ENCODE assay signal across 31 cellular contexts in the genomic region with DNA sequence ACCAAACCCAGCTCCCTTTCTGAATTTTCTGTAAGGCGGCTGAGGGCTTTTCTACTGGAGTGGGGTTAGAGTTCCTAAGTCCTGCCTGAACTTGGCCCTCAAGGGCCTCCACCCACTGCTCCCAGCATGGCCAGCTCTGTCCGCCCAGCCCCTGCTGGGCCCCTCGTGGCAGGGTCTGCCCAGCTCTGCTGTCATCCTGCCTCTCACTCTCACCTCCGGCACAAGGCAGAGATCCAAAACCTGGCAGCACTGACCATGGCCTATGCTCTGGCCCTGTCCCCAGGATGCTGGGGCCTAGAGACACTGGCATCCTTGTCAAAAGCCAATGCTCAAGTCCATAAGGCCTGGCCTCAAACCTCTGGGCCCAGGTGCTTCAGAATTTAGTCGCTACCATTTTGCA.
"Had no signal": no experiment of that assay in that cellular context is flagged by ENCODE, and none has a peak within 500 bp of the region (broad histone marks: within the 10 kb centered on the region; RNA-seq: fewer than 3 reads in every experiment).

No MANE protein-coding gene starts in this region.

- H3K9me3 ChIP-seq: ascending aorta had no signal

- DNase-seq: activated CD4-positive, alpha-beta T cell treated with anti-CD3 and anti-CD28 coated beads for 1 hour; activated CD4-positive, alpha-beta T cell treated with anti-CD3 and anti-CD28 coated beads for 48 hours; activated CD4-positive, alpha-beta T cell treated with anti-CD3 and anti-CD28 coated beads, Interleukin-2, amount 50 U/mL, for 4 hours; activated CD4-positive, CD25-positive, alpha-beta regulatory T cell; activated CD8-positive, alpha-beta T cell treated with anti-CD3 and anti-CD28 coated beads for 36 hours; activated effector memory CD4-positive, alpha-beta T cell treated with anti-CD3 and anti-CD28 coated beads, Interleukin-2, amount 50 U/mL, for 16 hours; activated naive CD4-positive, alpha-beta T cell; activated naive CD8-positive, alpha-beta T cell treated with anti-CD3 and anti-CD28 coated beads, Interleukin-2, amount 10 ng/mL, durations not matched to agents 7 days and 5 days; activated T-cell treated with anti-CD3 and anti-CD28 coated beads, Interleukin-2, amount 50 U/mL, for 1 hour; activated T-cell treated with anti-CD3 and anti-CD28 coated beads, Interleukin-2, amount 50 U/mL, for 72 hours; amygdala; NCI-H1092 treated with DMSO at 0.1 percent for 48 hours; NCI-H1417; NCI-H146; NCI-H187; NCI-H2029 treated with DMSO at 0.1 percent for 48 hours; NCI-H2107; NCI-H2171; NCI-H510A; NCI-H526; NCI-H748 treated with DMSO at 0.1 percent for 48 hours; NK-92 treated with Interleukin-12 subunit alpha and Interleukin-12 subunit beta, amount 100 ng/mL, for 24 hours; OCI-M1; SW 1271; T-helper 1 cell; T-helper 2 cell; T-helper 9 cell; WERI-Rb-1 had no signal

- H3K27ac ChIP-seq: ascending aorta, cardiac muscle cell, WERI-Rb-1 had no signal

- H3K4me1 ChIP-seq: ascending aorta had no signal

- H3K4me3 ChIP-seq: ascending aorta, cardiac muscle cell had no signal

- H3K27me3 ChIP-seq: ascending aorta, cardiac muscle cell had no signal

- ATAC-seq: activated CD8-positive, alpha-beta T cell treated with anti-CD3 and anti-CD28 coated beads for 36 hours; activated T-cell treated with anti-CD3 and anti-CD28 coated beads, Interleukin-2, amount 50 U/mL, for 72 hours; activated T-helper 17 cell treated with anti-CD3 and anti-CD28 coated beads, Interleukin-2, amount 50 U/mL, for 72 hours had no signal
